26 cellular contexts compared by ENCODE assay signal in the genomic region with DNA sequence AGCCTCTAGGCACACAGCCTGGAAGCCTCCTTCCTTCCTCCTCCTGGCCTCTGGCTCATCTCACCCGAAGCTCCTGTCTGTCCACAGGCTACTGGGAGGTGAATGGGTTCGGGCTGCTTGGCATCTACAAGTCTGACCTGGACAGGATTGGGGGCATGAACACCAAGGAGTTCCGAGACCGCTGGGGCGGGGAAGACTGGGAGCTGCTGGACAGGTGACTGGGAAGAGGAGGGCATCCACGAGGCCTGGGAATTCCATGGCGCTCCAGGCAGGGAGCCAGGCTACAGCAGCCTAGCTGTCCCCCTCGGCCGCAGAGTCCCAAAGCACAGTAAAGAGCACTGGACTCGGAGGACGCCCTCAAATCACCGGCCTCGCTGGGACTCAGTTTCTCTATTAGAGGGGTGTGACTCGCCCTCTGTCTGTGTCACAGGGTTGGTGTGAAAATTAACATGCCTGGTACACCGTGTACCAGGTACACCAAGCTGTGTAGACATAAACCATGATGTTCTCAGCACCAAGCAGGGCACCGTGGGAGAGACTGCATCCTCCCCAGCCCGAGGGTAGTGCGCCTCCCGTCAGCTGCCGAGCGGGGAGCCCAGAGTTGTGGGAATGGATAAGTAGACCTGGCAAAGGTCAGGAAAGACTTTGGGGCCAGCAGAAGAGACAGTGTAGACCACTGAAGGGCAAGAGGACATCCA.
A peak's percentile ranks its signal among the peaks of the same experiment; 100 is the strongest.
DNase-seq lines count a peak whose midpoint lies in the region; ATAC-seq and TF ChIP-seq lines count a peak whose summit lies in the region.
"Had no signal": no experiment of that assay in that cellular context is flagged by ENCODE, and none has a peak within 500 bp of the region (broad histone marks: within the 10 kb centered on the region; RNA-seq: fewer than 3 reads in every experiment).

No MANE protein-coding gene starts in this region.

- no peak overlapping the region for H3K23ac ChIP-seq in H9 (ENCODE audit: insufficient read length, low read depth, low read length)

- no peak overlapping the region for H3K56ac ChIP-seq in H9 (ENCODE audit: insufficient read length, low read depth, low read length)

- H2BK12ac ChIP-seq in H9 (ENCODE audit: insufficient read length, low read depth, low read length) = no peak overlapping the region

- no peaks in the 10 kb centered on the region for H4K20me1 ChIP-seq in H9 (ENCODE audit: control insufficient read depth, insufficient read depth, insufficient read length)
- no peaks in the 10 kb centered on the region for H4K20me1 ChIP-seq in osteoblast (ENCODE audit: insufficient read depth, low read length)

- no peak overlapping the region for H4K8ac ChIP-seq in H9 (replicated peaks; ENCODE audit: insufficient read length, low read depth, low read length)

- no peaks in the 10 kb centered on the region for H3K79me2 ChIP-seq in H9 (ENCODE audit: insufficient read depth, low read length)
- no peaks in the 10 kb centered on the region for H3K79me2 ChIP-seq in osteoblast (ENCODE audit: insufficient read depth, low read length)

- no peaks in the 10 kb centered on the region for H3K23me2 ChIP-seq in H9 (ENCODE audit: insufficient read length, low read depth, low read length, poor library complexity, severe bottlenecking)

- no peak overlapping the region for H4K91ac ChIP-seq in H9 (ENCODE audit: insufficient read length, low read depth, low read length)

- H3K27ac ChIP-seq in CD4-positive, CD25-positive, alpha-beta regulatory T cell (ENCODE audit: insufficient read depth, low read length, poor library complexity, severe bottlenecking) = no peak overlapping the region
- H3K27ac ChIP-seq in H9 (ENCODE audit: insufficient read length, low read depth, low read length) (no peak overlapping the region), endodermal cell (ENCODE audit: low read depth, low read length) (no peak overlapping the region), osteoblast (ENCODE audit: low read depth, low read length) (no peak overlapping the region)
- H3K27ac ChIP-seq: cardiac muscle cell, coronary artery, psoas muscle, sigmoid colon, tibial nerve had no signal

- peak overlapping the region in 1 of 4 donors; percentile 70 for H3K4me3 Mint-ChIP-seq in CD4-positive, CD25-positive, alpha-beta regulatory T cell
- no peak overlapping the region for H3K4me3 Mint-ChIP-seq in H9
- H3K4me3 Mint-ChIP-seq in endodermal cell = no peak overlapping the region
- H3K4me3 Mint-ChIP-seq: activated CD4-positive, alpha-beta memory T cell treated with anti-CD3 and anti-CD28 coated beads, Interleukin-2, amount 10 ng/mL, durations not matched to agents 7 days and 5 days; activated naive CD8-positive, alpha-beta T cell treated with anti-CD3 and anti-CD28 coated beads for 36 hours; IgD-negative memory B cell had no signal

- no peaks in the 10 kb centered on the region for H3K9me3 ChIP-seq in CD4-positive, CD25-positive, alpha-beta regulatory T cell (ENCODE audit: control insufficient read depth in 2 of 2, low read length in 2 of 2)
- H3K9me3 ChIP-seq in H9 (ENCODE audit: control insufficient read depth, low read depth, low read length) = no peaks in the 10 kb centered on the region
- no peaks in the 10 kb centered on the region for H3K9me3 ChIP-seq in endodermal cell (ENCODE audit: control insufficient read depth, low read length)
- no peaks in the 10 kb centered on the region for H3K9me3 ChIP-seq in osteoblast (ENCODE audit: low read depth, low read length)
- H3K9me3 ChIP-seq: psoas muscle, sigmoid colon, SK-N-SH, tibial nerve had no signal

- no peaks in the 10 kb centered on the region for H3K9me3 Mint-ChIP-seq in CD4-positive, CD25-positive, alpha-beta regulatory T cell
- no peaks in the 10 kb centered on the region for H3K9me3 Mint-ChIP-seq in H9
- no peaks in the 10 kb centered on the region for H3K9me3 Mint-ChIP-seq in endodermal cell
- H3K9me3 Mint-ChIP-seq: activated CD4-positive, alpha-beta memory T cell treated with anti-CD3 and anti-CD28 coated beads, Interleukin-2, amount 10 ng/mL, durations not matched to agents 7 days and 5 days; activated naive CD8-positive, alpha-beta T cell treated with anti-CD3 and anti-CD28 coated beads for 36 hours; IgD-negative memory B cell had no signal

- H4K5ac ChIP-seq in H9 (ENCODE audit: insufficient read length, low read depth, low read length) = no peak overlapping the region

- H3K27me3 ChIP-seq in CD4-positive, CD25-positive, alpha-beta regulatory T cell (ENCODE audit: control insufficient read depth, insufficient read depth, low read length) = no peaks in the 10 kb centered on the region
- H3K27me3 ChIP-seq in H9 (ENCODE audit: insufficient read depth, low read length) (no peaks in the 10 kb centered on the region), endodermal cell (ENCODE audit: control insufficient read depth, insufficient read depth, low read length, poor library complexity, severe bottlenecking) (no peaks in the 10 kb centered on the region), osteoblast (ENCODE audit: insufficient read depth, low read length) (peaks cover 19% of the 10 kb centered on the region)
- H3K27me3 ChIP-seq: cardiac muscle cell, sigmoid colon, tibial nerve had no signal

- no peak overlapping the region for H3K14ac ChIP-seq in H9 (ENCODE audit: insufficient read depth, low read length)

- no peaks in the 10 kb centered on the region for H3K27me3 Mint-ChIP-seq in CD4-positive, CD25-positive, alpha-beta regulatory T cell
- H3K27me3 Mint-ChIP-seq in H9 (ENCODE audit: low read depth) (no peaks in the 10 kb centered on the region), endodermal cell (ENCODE audit: insufficient read depth) (no peaks in the 10 kb centered on the region)
- H3K27me3 Mint-ChIP-seq: activated naive CD8-positive, alpha-beta T cell treated with anti-CD3 and anti-CD28 coated beads for 36 hours; IgD-negative memory B cell had no signal

- no peak overlapping the region for H2AK5ac ChIP-seq in H9 (ENCODE audit: insufficient read length, low read length)

- H2BK15ac ChIP-seq in H9 (ENCODE audit: low read depth, low read length) = no peak overlapping the region

- peaks cover 21% of the 10 kb centered on the region for H3K36me3 Mint-ChIP-seq in CD4-positive, CD25-positive, alpha-beta regulatory T cell
- H3K36me3 Mint-ChIP-seq in H9 (ENCODE audit: insufficient read depth in 1 of 3, low read depth in 3 of 3) (peaks cover 0 to 5% (median 4%) of the 10 kb centered on the region in 3 experiments; a peak in 5 of 7 replicates), endodermal cell (ENCODE audit: low read depth) (peaks cover 67% of the 10 kb centered on the region)
- H3K36me3 Mint-ChIP-seq: activated naive CD8-positive, alpha-beta T cell treated with anti-CD3 and anti-CD28 coated beads for 36 hours had no signal

- H3K4ac ChIP-seq in H9 (ENCODE audit: low read depth, low read length) = no peak overlapping the region

- H3K4me1 Mint-ChIP-seq in CD4-positive, CD25-positive, alpha-beta regulatory T cell = peaks cover 11 to 58% (median 32%) of the 10 kb centered on the region in 4 donors
- H3K4me1 Mint-ChIP-seq in H9 (no peaks in the 10 kb centered on the region), endodermal cell (no peaks in the 10 kb centered on the region)

- no peak overlapping the region for H2BK5ac ChIP-seq in H9 (ENCODE audit: insufficient read length, low read length)

- no CpG with 5 or more reads among the region's 21 CpGs for WGBS in H9 (ENCODE audit: extremely low coverage, insufficient read length, low lambda C conversion rate)
- 94 to 95% methylated on average over 13 to 21 of the region's 21 CpGs for WGBS in endodermal cell (ENCODE audit: insufficient coverage in 1 of 2, insufficient read length in 1 of 2), 2 experiments

- no peak for DNase-seq in CD4-positive, CD25-positive, alpha-beta regulatory T cell
- no peak for DNase-seq in H9
- no peak for DNase-seq in endodermal cell
- DNase-seq in osteoblast (ENCODE audit: insufficient read length, low spot score, missing footprints) = peak; percentile 69
- no peak for DNase-seq in COLO829 (ENCODE audit: low spot score)
- no peak for DNase-seq in NCI-H2107 (lab: John Stamatoyannopoulos, UW)
- DNase-seq: activated CD4-positive, alpha-beta memory T cell treated with anti-CD3 and anti-CD28 coated beads, Interleukin-2, amount 10 ng/mL, durations not matched to agents 7 days and 5 days; activated effector memory CD4-positive, alpha-beta T cell treated with Interleukin-2 at 50 U/mL for 16 hours; activated naive CD8-positive, alpha-beta T cell treated with anti-CD3 and anti-CD28 coated beads for 36 hours; activated T-cell treated with anti-CD3 and anti-CD28 coated beads for 4 hours; effector memory CD4-positive, alpha-beta T cell; HCEC 1CT; left ventricle myocardium superior; mesendoderm; NCI-H446; NCI-H774; nucleus accumbens; psoas muscle; sigmoid colon; SK-N-SH; stimulated activated CD4-positive, alpha-beta T cell treated with anti-CD3 and anti-CD28 coated beads, Interleukin-4, amount 100 ng/mL, for 1 hour had no signal

- no peak overlapping the region for H3T11ph ChIP-seq in H9 (ENCODE audit: low read length)

- no peak overlapping the region for H2BK20ac ChIP-seq in H9 (ENCODE audit: low read depth, low read length, poor library complexity, severe bottlenecking)

- H3K9ac ChIP-seq in H9 (ENCODE audit: extremely low read depth, insufficient read length, low read length) = no peak overlapping the region
- no peak overlapping the region for H3K9ac ChIP-seq in endodermal cell (ENCODE audit: extremely low read depth, low read length, poor library complexity, severe bottlenecking)
- H3K9ac ChIP-seq: SK-N-SH had no signal

- H3K18ac ChIP-seq in H9 (ENCODE audit: insufficient read length, low read depth, low read length) = no peak overlapping the region

- H3K4me2 ChIP-seq in H9 (ENCODE audit: insufficient read depth, insufficient read length, low read length) = no peak overlapping the region
- H3K4me2 ChIP-seq in osteoblast (ENCODE audit: insufficient read depth, low read length) = no peak overlapping the region
- H3K4me2 ChIP-seq: SK-N-SH had no signal

- H2BK120ac ChIP-seq in H9 (ENCODE audit: low read depth, low read length, poor library complexity, severe bottlenecking) = no peak overlapping the region

- peak overlapping the region in 2 of 3 donors; percentile 63 to 69 for H3K27ac Mint-ChIP-seq in CD4-positive, CD25-positive, alpha-beta regulatory T cell
- H3K27ac Mint-ChIP-seq in H9 (peak overlapping the region in 2 of 3 experiments; percentile 29 to 87; a peak in 1 of 7 replicates), endodermal cell (peak overlapping the region; percentile 1)
- H3K27ac Mint-ChIP-seq: activated CD4-positive, alpha-beta memory T cell treated with anti-CD3 and anti-CD28 coated beads, Interleukin-2, amount 10 ng/mL, durations not matched to agents 7 days and 5 days; activated naive CD8-positive, alpha-beta T cell treated with anti-CD3 and anti-CD28 coated beads for 36 hours had no signal

- no peak for TF ChIP-seq CTCF in H9 (conservative IDR thresholded peaks at IDR 0.05)
- TF ChIP-seq CTCF in endodermal cell (conservative IDR thresholded peaks at IDR 0.05) = no peak
- no peak for TF ChIP-seq CTCF in osteoblast (IDR thresholded peaks at IDR 0.05; ENCODE audit: extremely low read depth, low read depth, low read length)

- no peak overlapping the region for H2AFZ ChIP-seq in H9 (ENCODE audit: low read length)
- no peak overlapping the region for H2AFZ ChIP-seq in osteoblast (ENCODE audit: low read length)

- no peak for ATAC-seq in CD4-positive, CD25-positive, alpha-beta regulatory T cell (ENCODE audit: low read depth in 2 of 2)
- ATAC-seq in HG02884 (IDR thresholded peaks at IDR 0.05; ENCODE audit: unreplicated experiment) = no peak
- ATAC-seq: left ventricle myocardium superior, psoas muscle had no signal

- H3K4me3 ChIP-seq in CD4-positive, CD25-positive, alpha-beta regulatory T cell (ENCODE audit: low read depth, low read length) = no peak overlapping the region
- H3K4me3 ChIP-seq in endodermal cell (ENCODE audit: low read length) (no peak overlapping the region), osteoblast (ENCODE audit: insufficient read depth, low read length) (no peak overlapping the region)
- H3K4me3 ChIP-seq: cardiac muscle cell, coronary artery, psoas muscle, sigmoid colon, tibial nerve had no signal

- H3K36me3 ChIP-seq in CD4-positive, CD25-positive, alpha-beta regulatory T cell (ENCODE audit: control insufficient read depth, insufficient read depth, low read length) = no peaks in the 10 kb centered on the region
- H3K36me3 ChIP-seq in endodermal cell (ENCODE audit: control insufficient read depth, insufficient read depth, low read length) (peaks cover 35% of the 10 kb centered on the region), osteoblast (ENCODE audit: insufficient read depth, low read length) (no peaks in the 10 kb centered on the region)
- H3K36me3 ChIP-seq: cardiac muscle cell, sigmoid colon had no signal

- peaks cover 34% of the 10 kb centered on the region for H3K4me1 ChIP-seq in CD4-positive, CD25-positive, alpha-beta regulatory T cell (ENCODE audit: control insufficient read depth, insufficient read depth, low read length, poor library complexity, severe bottlenecking)
- H3K4me1 ChIP-seq in H9 (ENCODE audit: insufficient read depth, low read length) = no peaks in the 10 kb centered on the region
- H3K4me1 ChIP-seq in endodermal cell (ENCODE audit: control insufficient read depth, insufficient read depth, low read length) = no peaks in the 10 kb centered on the region
- peaks cover 11% of the 10 kb centered on the region for H3K4me1 ChIP-seq in osteoblast (ENCODE audit: insufficient read depth, low read length)
- H3K4me1 ChIP-seq: psoas muscle, sigmoid colon had no signal

- H3K79me1 ChIP-seq in H9 (ENCODE audit: insufficient read depth, low read depth, low read length, poor library complexity, severe bottlenecking) = no peaks in the 10 kb centered on the region

Comparison
In these comparisons a context has a peak if more than half of its experiments do, and no peak if none do; other contexts are left out.
1. H3K27ac Mint-ChIP-seq: peak in every context shown above with its lines; median percentile 66 in CD4-positive, CD25-positive, alpha-beta regulatory T cell; 58 in H9; 1 in endodermal cell.